In genomic region chr10:95240811-95241210, GRCh38 we compare ENCODE assay signal across 1 cellular context.
TF ChIP-seq lines count a peak whose summit lies in the region.

No MANE protein-coding gene starts in this region.

TF ChIP-seq in IMR-90, 13 proteins besides CTCF, POLR2A, EP300 and RAD21 (continued from another document):
- TF ChIP-seq RCOR1 (IDR thresholded peaks at IDR 0.05; ENCODE audit: insufficient replicate concordance, low read length) (no peak), MAZ (IDR thresholded peaks at IDR 0.05; ENCODE audit: borderline replicate concordance, low read depth, low read length) (no peak), SMC3 (IDR thresholded peaks at IDR 0.05; ENCODE audit: low read depth, low read length) (no peak), CEBPB (IDR thresholded peaks at IDR 0.05; ENCODE audit: low read depth, low read length) (no peak), CHD1 (IDR thresholded peaks at IDR 0.05; ENCODE audit: low read depth, low read length) (no peak), NFE2L2 (IDR thresholded peaks at IDR 0.05; ENCODE audit: low read depth, low read length) (no peak), USF2 (IDR thresholded peaks at IDR 0.05; ENCODE audit: low read depth, low read length) (no peak), BHLHE40 (IDR thresholded peaks at IDR 0.05; ENCODE audit: low read depth, low read length) (no peak), MXI1 (IDR thresholded peaks at IDR 0.05; ENCODE audit: borderline replicate concordance, low read depth, low read length) (no peak), RFX5 (IDR thresholded peaks at IDR 0.05; ENCODE audit: low read depth, low read length) (no peak)
